Comparison of ENCODE assay signal across 8 cellular contexts in the genomic region with DNA sequence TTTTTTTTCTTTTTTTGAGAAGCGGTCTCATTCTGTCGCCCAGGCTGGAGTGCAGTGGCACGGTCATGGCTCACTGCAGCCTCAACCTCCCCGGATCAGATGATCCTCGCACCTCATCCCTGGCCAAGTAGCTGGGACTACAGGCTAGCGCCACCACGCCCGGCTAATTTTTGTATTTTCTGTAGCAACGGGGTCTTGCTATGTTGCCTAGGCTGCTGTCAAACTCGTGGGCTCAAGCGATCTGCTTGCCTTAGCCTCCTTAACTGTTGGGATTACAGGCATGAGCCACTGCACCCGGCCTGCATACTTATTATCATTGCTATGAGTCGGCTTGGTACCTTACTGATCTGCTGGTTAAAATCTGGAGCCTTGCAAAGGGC. TPM values are rescaled to one million over a fixed set of nuclear protein-coding genes. Genes with fewer than 3 reads are reported as not detected.
DNase-seq lines count a peak whose midpoint lies in the region; TF ChIP-seq lines count a peak whose summit lies in the region.

No MANE protein-coding gene starts in this region.

- peaks cover 2% of the 10 kb centered on the region for H3K79me2 ChIP-seq in parathyroid adenoma

- POLR2A ChIA-PET in activated CD4-positive, alpha-beta memory T cell treated with anti-CD3 and anti-CD28 coated beads, Interleukin-2, amount 10 ng/mL, durations not matched to agents 7 days and 5 days (lab: Charles Lee): interaction anchor here (0.8 to 4.8 kb wide), 6 partner anchors 14 to 376 kb away, joined by 3 to 31 read pairs (median 4); a partner anchor contains a TSS

- no peaks in the 10 kb centered on the region for H3K4me1 ChIP-seq in parathyroid adenoma

- TF ChIP-seq CTCF in C4-2B (conservative IDR thresholded peaks at IDR 0.05): no peak
- TF ChIP-seq CTCF in HL-60 (IDR thresholded peaks at IDR 0.05; ENCODE audit: insufficient read depth, low read length): no peak
- TF ChIP-seq CTCF in foreskin fibroblast (IDR thresholded peaks at IDR 0.05; ENCODE audit: low read depth, low read length): no peak
- TF ChIP-seq CTCF in parathyroid adenoma (IDR thresholded peaks at IDR 0.05): no peak

- peak overlapping the region; percentile 94 for H3K4me3 Mint-ChIP-seq in activated CD4-positive, alpha-beta memory T cell treated with anti-CD3 and anti-CD28 coated beads, Interleukin-2, amount 10 ng/mL, durations not matched to agents 7 days and 5 days

- H3K9me3 Mint-ChIP-seq in activated CD4-positive, alpha-beta memory T cell treated with anti-CD3 and anti-CD28 coated beads, Interleukin-2, amount 10 ng/mL, durations not matched to agents 7 days and 5 days: no peaks in the 10 kb centered on the region

- CTCF ChIA-PET in activated CD4-positive, alpha-beta memory T cell treated with anti-CD3 and anti-CD28 coated beads, Interleukin-2, amount 10 ng/mL, durations not matched to agents 7 days and 5 days (lab: Charles Lee): interaction anchor here (0.8 kb wide), 1 partner anchor 154 kb away, joined by 3 read pairs; no protein-coding TSS in a partner anchor

- H3K4me2 ChIP-seq in parathyroid adenoma (ENCODE audit: low read length): peak overlapping the region; percentile 84

- H3K27me3 ChIP-seq in HL-60 (ENCODE audit: insufficient read depth, poor library complexity, severe bottlenecking) (no peaks in the 10 kb centered on the region), parathyroid adenoma (ENCODE audit: control insufficient read depth, insufficient read depth, low read length) (no peaks in the 10 kb centered on the region)

- H3K4me3 ChIP-seq in HL-60 (replicated peaks; ENCODE audit: insufficient read depth, low read length) (peak overlapping the region; percentile 70), foreskin fibroblast (ENCODE audit: low read depth in 1 of 2, low read length in 2 of 2) (peak overlapping the region; percentile 85 to 88), parathyroid adenoma (ENCODE audit: low read depth, low read length) (peak overlapping the region; percentile 92)

- H2AFZ ChIP-seq in parathyroid adenoma: peak overlapping the region; percentile 83

- no peak overlapping the region for H3K9ac ChIP-seq in parathyroid adenoma

- peak in 1 of 2 experiments; percentile 28 for DNase-seq in HL-60 (ENCODE audit: low read depth in 1 of 2, low spot score in 1 of 2)
- no peak for DNase-seq in activated CD4-positive, alpha-beta memory T cell treated with anti-CD3 and anti-CD28 coated beads, Interleukin-2, amount 10 ng/mL, durations not matched to agents 7 days and 5 days
- peak in 1 of 2 donors; percentile 54 for DNase-seq in foreskin fibroblast
- no peak for DNase-seq in NCI-H774 (lab: John Stamatoyannopoulos, UW)
- no peak for DNase-seq in GM19240 (ENCODE audit: insufficient read length, low spot score)
- no peak for DNase-seq in NCI-H1092 (lab: John Stamatoyannopoulos, UW)

- no peaks in the 10 kb centered on the region for H3K36me3 ChIP-seq in parathyroid adenoma (ENCODE audit: control insufficient read depth, insufficient read depth, low read length)

- H3K27me3 Mint-ChIP-seq in activated CD4-positive, alpha-beta memory T cell treated with anti-CD3 and anti-CD28 coated beads, Interleukin-2, amount 10 ng/mL, durations not matched to agents 7 days and 5 days: no peaks in the 10 kb centered on the region

- peak overlapping the region; percentile 99 for H3K27ac Mint-ChIP-seq in activated CD4-positive, alpha-beta memory T cell treated with anti-CD3 and anti-CD28 coated beads, Interleukin-2, amount 10 ng/mL, durations not matched to agents 7 days and 5 days

- peaks cover 77% of the 10 kb centered on the region for H3K4me1 Mint-ChIP-seq in activated CD4-positive, alpha-beta memory T cell treated with anti-CD3 and anti-CD28 coated beads, Interleukin-2, amount 10 ng/mL, durations not matched to agents 7 days and 5 days

- no peaks in the 10 kb centered on the region for H3K9me3 ChIP-seq in parathyroid adenoma (ENCODE audit: control insufficient read depth, low read length)

- H3K27ac ChIP-seq in C4-2B (peak overlapping the region; percentile 82), HL-60 (replicated peaks) (peak overlapping the region; percentile 89), parathyroid adenoma (peak overlapping the region; percentile 53)

- H3K36me3 Mint-ChIP-seq in activated CD4-positive, alpha-beta memory T cell treated with anti-CD3 and anti-CD28 coated beads, Interleukin-2, amount 10 ng/mL, durations not matched to agents 7 days and 5 days (ENCODE audit: low read depth): peaks cover 53% of the 10 kb centered on the region

RNA-seq across cellular contexts. Expression of a gene that starts 0.8 kb away (rescaled TPM):
- total RNA-seq in activated CD4-positive, alpha-beta memory T cell treated with anti-CD3 and anti-CD28 coated beads, Interleukin-2, amount 10 ng/mL, durations not matched to agents 7 days and 5 days: 100 to 1,000 TPM; 145 to 152 TPM

RNA-seq across cellular contexts. Expression of a gene that starts 30.9 kb away (rescaled TPM):
- 10 to 100 TPM; 48.0 to 48.9 TPM for total RNA-seq in activated CD4-positive, alpha-beta memory T cell treated with anti-CD3 and anti-CD28 coated beads, Interleukin-2, amount 10 ng/mL, durations not matched to agents 7 days and 5 days

RNA-seq across cellular contexts. Expression of a gene that starts 31.5 kb away (rescaled TPM):
- total RNA-seq in activated CD4-positive, alpha-beta memory T cell treated with anti-CD3 and anti-CD28 coated beads, Interleukin-2, amount 10 ng/mL, durations not matched to agents 7 days and 5 days: 10 to 100 TPM; 18.8 to 22.0 TPM
